In genomic region chr9:93669116-93669957, GRCh38 we compare ENCODE assay signal across 11 cellular contexts.
DNase-seq lines count a peak whose midpoint lies in the region; ATAC-seq and TF ChIP-seq lines count a peak whose summit lies in the region.
"Had no signal": no experiment of that assay in that cellular context is flagged by ENCODE, and none has a peak within 500 bp of the region (broad histone marks: within the 10 kb centered on the region; RNA-seq: fewer than 3 reads in every experiment).

No MANE protein-coding gene starts in this region.

- H3K36me3 Mint-ChIP-seq in activated naive CD4-positive, alpha-beta T cell treated with anti-CD3 and anti-CD28 coated beads, Interleukin-2, amount 50 U/mL, for 72 hours, result peaks cover 0 to 4% of the 10 kb centered on the region in 2 donors
- H3K36me3 Mint-ChIP-seq in CD4-positive, alpha-beta memory T cell, result peaks cover 18 to 49% of the 10 kb centered on the region in 2 donors

- TF ChIP-seq CTCF in left lung (IDR thresholded peaks at IDR 0.05) (no peak), thoracic aorta (IDR thresholded peaks at IDR 0.05) (no peak)

- DNase-seq in activated naive CD4-positive, alpha-beta T cell treated with anti-CD3 and anti-CD28 coated beads, Interleukin-2, amount 50 U/mL, for 16 hours, result peak; percentile 8
- DNase-seq in activated naive CD4-positive, alpha-beta T cell treated with Interleukin-2 at 50 U/mL for 16 hours, result no peak
- peak in 1 of 2 donors; percentile 45 for DNase-seq in activated naive CD4-positive, alpha-beta T cell treated with anti-CD3 and anti-CD28 coated beads, Interleukin-2, amount 50 U/mL, for 72 hours (ENCODE audit: low spot score in 2 of 2)
- peak; percentile 26 to 71 for DNase-seq in left lung
- DNase-seq in thoracic aorta (ENCODE audit: low spot score), result peak; percentile 0
- no peak for DNase-seq in CD4-positive, alpha-beta memory T cell
- DNase-seq: NCI-H1694 treated with DMSO at 0.1 percent for 48 hours; NK-92 treated with Interleukin-12 subunit alpha and Interleukin-12 subunit beta, amount 100 ng/mL, for 24 hours; stimulated activated naive CD4-positive, alpha-beta T cell had no signal

- no peak for ATAC-seq in activated naive CD4-positive, alpha-beta T cell treated with anti-CD3 and anti-CD28 coated beads, Interleukin-2, amount 50 U/mL, for 72 hours
- ATAC-seq in left lung (no peak), thoracic aorta (ENCODE audit: insufficient number of reproducible peaks, low FRiP score, low read depth) (no peak), GM21825 (IDR thresholded peaks at IDR 0.05; ENCODE audit: unreplicated experiment) (no peak), GM21381 (IDR thresholded peaks at IDR 0.05; ENCODE audit: unreplicated experiment) (no peak)

- H3K27me3 ChIP-seq in left lung, result no peaks in the 10 kb centered on the region
- no peaks in the 10 kb centered on the region for H3K27me3 ChIP-seq in thoracic aorta (replicated peaks; ENCODE audit: insufficient read depth)
- H3K27me3 ChIP-seq in CD4-positive, alpha-beta memory T cell (ENCODE audit: insufficient read depth, low read length), result no peaks in the 10 kb centered on the region

- H3K36me3 ChIP-seq in left lung, result peaks cover 0 to 67% of the 10 kb centered on the region in 2 donors
- peaks cover 15% of the 10 kb centered on the region for H3K36me3 ChIP-seq in thoracic aorta
- peaks cover 4% of the 10 kb centered on the region for H3K36me3 ChIP-seq in CD4-positive, alpha-beta memory T cell (ENCODE audit: insufficient read depth, low read length)

- H3K4me1 Mint-ChIP-seq in CD4-positive, alpha-beta memory T cell, result peaks cover 0 to 1% (median 0%) of the 10 kb centered on the region in 4 donors

- POLR2A ChIA-PET in CD4-positive, alpha-beta memory T cell (lab: Charles Lee; ENCODE audit: partially characterized antibody), result no interaction called here

- no peak overlapping the region for H3K4me3 ChIP-seq in left lung
- H3K4me3 ChIP-seq in thoracic aorta, result no peak overlapping the region
- no peak overlapping the region for H3K4me3 ChIP-seq in CD4-positive, alpha-beta memory T cell (ENCODE audit: low read length in 2 of 2)

- H3K27ac ChIP-seq in left lung (no peak overlapping the region), thoracic aorta (no peak overlapping the region)
- no peak overlapping the region for H3K27ac ChIP-seq in CD4-positive, alpha-beta memory T cell (ENCODE audit: low read depth, low read length)

- no peaks in the 10 kb centered on the region for H3K9me3 Mint-ChIP-seq in activated naive CD4-positive, alpha-beta T cell treated with anti-CD3 and anti-CD28 coated beads, Interleukin-2, amount 50 U/mL, for 72 hours
- no peaks in the 10 kb centered on the region for H3K9me3 Mint-ChIP-seq in CD4-positive, alpha-beta memory T cell

- no peak overlapping the region for H3K4me3 Mint-ChIP-seq in CD4-positive, alpha-beta memory T cell

- H3K9me3 ChIP-seq in left lung (no peaks in the 10 kb centered on the region), thoracic aorta (no peaks in the 10 kb centered on the region)
- no peaks in the 10 kb centered on the region for H3K9me3 ChIP-seq in CD4-positive, alpha-beta memory T cell (ENCODE audit: control insufficient read depth in 1 of 2, low read length in 2 of 2)

- H3K27ac Mint-ChIP-seq in activated naive CD4-positive, alpha-beta T cell treated with anti-CD3 and anti-CD28 coated beads, Interleukin-2, amount 50 U/mL, for 72 hours, result peak overlapping the region; percentile 18 to 81
- peak overlapping the region in 2 of 7 donors; percentile 42 to 72 for H3K27ac Mint-ChIP-seq in CD4-positive, alpha-beta memory T cell

- intact Hi-C loops in left lung (cut with DNase I), result no loop called here
- intact Hi-C loops in CD4-positive, alpha-beta memory T cell (cut with micrococcal nuclease), result no loop called here

- CTCF ChIA-PET in CD4-positive, alpha-beta memory T cell (lab: Charles Lee; ENCODE audit: partially characterized antibody), result no interaction called here

- no peaks in the 10 kb centered on the region for H3K27me3 Mint-ChIP-seq in CD4-positive, alpha-beta memory T cell

- H3K4me1 ChIP-seq in left lung (no peaks in the 10 kb centered on the region), thoracic aorta (ENCODE audit: control insufficient read depth in 1 of 2, low read depth in 2 of 2) (peaks cover 0 to 4% of the 10 kb centered on the region in 2 donors)
- no peaks in the 10 kb centered on the region for H3K4me1 ChIP-seq in CD4-positive, alpha-beta memory T cell (ENCODE audit: insufficient read depth, low read length)

Comparison
In these comparisons a context has a peak if more than half of its experiments do, and no peak if none do; other contexts are left out.
1. DNase-seq: peak in activated naive CD4-positive, alpha-beta T cell treated with anti-CD3 and anti-CD28 coated beads, Interleukin-2, amount 50 U/mL, for 16 hours (single experiment), left lung (2 of 2) and thoracic aorta (single experiment); none in activated naive CD4-positive, alpha-beta T cell treated with Interleukin-2 at 50 U/mL for 16 hours (single experiment) and CD4-positive, alpha-beta memory T cell (0 of 5).